In the genomic region with DNA sequence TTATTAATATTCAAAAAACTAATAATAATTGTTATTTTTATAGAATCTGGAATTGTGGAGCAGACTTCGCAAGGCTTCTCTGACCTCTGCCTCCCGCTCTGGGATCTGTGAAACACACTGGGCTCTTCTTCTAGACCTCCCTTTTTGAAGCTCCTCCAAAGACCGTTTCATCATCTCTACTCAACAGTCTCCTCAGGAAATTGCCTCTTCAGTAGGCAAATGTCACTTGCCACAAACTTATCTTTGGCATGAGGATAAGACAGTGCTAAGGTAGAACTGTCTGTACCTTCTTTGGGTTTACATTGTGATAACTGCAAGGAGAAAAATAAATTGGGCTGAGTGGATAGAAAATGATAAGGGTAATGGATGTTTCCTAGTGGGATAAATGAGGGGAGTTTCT, we compare ENCODE assay signal across 20 cellular contexts.
"Had no signal": no experiment of that assay in that cellular context is flagged by ENCODE, and none has a peak within 500 bp of the region (broad histone marks: within the 10 kb centered on the region; RNA-seq: fewer than 3 reads in every experiment).

No MANE protein-coding gene starts in this region.

- H3K36me3 ChIP-seq: breast epithelium, esophagus muscularis mucosa, heart left ventricle, ovary, right lobe of liver, thoracic aorta had no signal

- H3K27ac ChIP-seq: breast epithelium, esophagus muscularis mucosa, foreskin keratinocyte, heart left ventricle, ovary, right lobe of liver, thoracic aorta had no signal

- DNase-seq: activated B cell treated with CpG ODN at 0.5 μM for 24 hours; activated CD4-positive, alpha-beta T cell treated with anti-CD3 and anti-CD28 coated beads for 4 hours; activated CD4-positive, alpha-beta T cell treated with anti-CD3 and anti-CD28 coated beads, Interleukin-2, amount 50 U/mL, for 4 hours; central memory CD4-positive, alpha-beta T cell; dermis blood vessel endothelial cell; effector CD4-positive, alpha-beta T cell; foreskin keratinocyte; heart left ventricle; hypothalamus; immature natural killer cell; kidney; left colon; mammary epithelial cell; ovary; right lobe of liver; stimulated activated CD4-positive, alpha-beta T cell treated with anti-CD3 and anti-CD28 coated beads, Interleukin-4, amount 100 ng/mL, for 1 hour; trophoblast cell had no signal

- H3K27me3 ChIP-seq: breast epithelium, esophagus muscularis mucosa, ovary, right lobe of liver had no signal

- H3K9me3 ChIP-seq: breast epithelium, esophagus muscularis mucosa, heart left ventricle, ovary, right lobe of liver, thoracic aorta had no signal

- H3K4me3 ChIP-seq: breast epithelium, esophagus muscularis mucosa, heart left ventricle, ovary, right lobe of liver, thoracic aorta had no signal

- H3K4me1 ChIP-seq: breast epithelium, esophagus muscularis mucosa, foreskin keratinocyte, heart left ventricle, right lobe of liver had no signal
